Comparison of ENCODE assay signal across 18 cellular contexts in the genomic region with DNA sequence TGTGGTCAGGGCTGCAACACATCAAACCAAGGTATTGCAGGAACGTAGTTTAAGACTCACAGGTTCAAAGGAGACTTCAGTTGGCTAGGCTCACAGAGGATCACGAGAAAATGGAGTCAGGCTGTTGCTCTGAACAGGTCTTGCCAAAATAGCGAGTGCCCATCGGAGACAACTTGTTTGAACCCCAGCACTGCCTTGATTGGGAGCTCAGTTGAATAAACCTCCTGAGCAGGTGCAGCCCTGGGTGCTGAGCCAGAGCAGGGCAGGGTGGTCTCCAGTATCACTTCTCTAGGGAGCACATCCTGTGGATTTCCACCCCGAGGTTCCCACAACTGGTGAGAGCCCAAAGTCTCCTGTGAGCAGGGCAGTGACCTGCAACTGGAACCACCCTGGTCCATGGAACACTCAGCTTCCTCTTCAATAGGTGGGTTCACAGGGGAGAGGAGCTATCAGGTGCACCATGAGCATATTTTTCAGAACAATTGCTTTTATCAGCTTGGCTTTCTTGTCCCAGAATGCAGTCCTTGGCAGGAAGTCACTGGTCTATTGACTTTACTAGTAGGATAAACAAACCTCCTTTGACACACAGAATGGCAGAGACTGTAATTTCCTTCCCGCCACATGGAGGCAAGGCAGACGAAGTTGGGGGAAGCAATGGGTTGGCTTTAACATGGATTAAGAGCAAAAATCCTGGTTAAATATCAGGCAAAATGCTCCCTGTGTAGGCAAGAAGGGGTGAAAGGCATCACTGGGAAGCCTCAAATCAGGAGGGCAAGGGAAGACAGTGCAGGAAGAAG.
"Had no signal": no experiment of that assay in that cellular context is flagged by ENCODE, and none has a peak within 500 bp of the region (broad histone marks: within the 10 kb centered on the region; RNA-seq: fewer than 3 reads in every experiment).

No MANE protein-coding gene starts in this region.

- ATAC-seq: foreskin keratinocyte, left ventricle myocardium superior, T-helper 17 cell had no signal

- H3K9me3 Mint-ChIP-seq: activated naive CD4-positive, alpha-beta T cell treated with anti-CD3 and anti-CD28 coated beads, Interleukin-2, amount 50 U/mL, for 24 hours; neural crest cell had no signal

- H3K4me1 ChIP-seq: parathyroid adenoma, right atrium auricular region had no signal

- H3K36me3 Mint-ChIP-seq: activated naive CD4-positive, alpha-beta T cell treated with anti-CD3 and anti-CD28 coated beads, Interleukin-2, amount 50 U/mL, for 24 hours had no signal

- H3K4me1 Mint-ChIP-seq: activated naive CD4-positive, alpha-beta T cell treated with anti-CD3 and anti-CD28 coated beads, Interleukin-2, amount 50 U/mL, for 24 hours had no signal

- H3K27ac ChIP-seq: brain microvascular endothelial cell, foreskin keratinocyte, parathyroid adenoma, right atrium auricular region, spleen, upper lobe of left lung had no signal

- H3K9me3 ChIP-seq: esophagus squamous epithelium, right atrium auricular region, spleen, upper lobe of left lung had no signal

- FAIRE-seq: islet of Langerhans, TTC549 had no signal

- H3K4me3 ChIP-seq: esophagus squamous epithelium, right atrium auricular region, spleen, upper lobe of left lung had no signal

- H3K27ac Mint-ChIP-seq: activated naive CD4-positive, alpha-beta T cell treated with anti-CD3 and anti-CD28 coated beads, Interleukin-2, amount 50 U/mL, for 24 hours; T-helper 17 cell had no signal

- DNase-seq: activated CD4-positive, alpha-beta T cell treated with anti-CD3 and anti-CD28 coated beads, Interleukin-2, amount 50 U/mL, for 1 hour; amniotic stem cell; brain microvascular endothelial cell; esophagus squamous epithelium; foreskin keratinocyte; left ventricle myocardium superior; mesendoderm; spleen; stimulated activated CD4-positive, alpha-beta T cell treated with anti-CD3 and anti-CD28 coated beads, Interleukin-2, amount 100 ng/mL, for 24 hours; stimulated activated naive CD4-positive, alpha-beta T cell; T-helper 17 cell; upper lobe of left lung had no signal

- H3K4me3 Mint-ChIP-seq: activated naive CD4-positive, alpha-beta T cell treated with anti-CD3 and anti-CD28 coated beads, Interleukin-2, amount 50 U/mL, for 24 hours; neural crest cell; T-helper 17 cell had no signal
